In genomic region chr1:7684132-7684531, GRCh38 we compare ENCODE assay signal across 20 cellular contexts.
"Had no signal": no experiment of that assay in that cellular context is flagged by ENCODE, and none has a peak within 500 bp of the region (broad histone marks: within the 10 kb centered on the region; RNA-seq: fewer than 3 reads in every experiment).

No MANE protein-coding gene starts in this region.

- H3K4me2 ChIP-seq: hepatocyte had no signal

- H3K27ac ChIP-seq: colonic mucosa, esophagus squamous epithelium, gastroesophageal sphincter, hepatocyte, neutrophil, right atrium auricular region, sigmoid colon, skin epidermis, stomach, thoracic aorta, transverse colon had no signal

- H2AFZ ChIP-seq: hepatocyte had no signal

- DNase-seq: colonic mucosa; dermis blood vessel endothelial cell; esophagus squamous epithelium; foreskin fibroblast; glutamatergic neuron; left colon; left ventricle myocardium superior; naive thymus-derived CD4-positive, alpha-beta T cell; nephron progenitor cell; sigmoid colon; stimulated activated naive CD4-positive, alpha-beta T cell; stomach; substantia nigra; transverse colon had no signal

- H3K4me3 ChIP-seq: colonic mucosa, esophagus squamous epithelium, gastroesophageal sphincter, hepatocyte, right atrium auricular region, sigmoid colon, skin epidermis, stomach, thoracic aorta, transverse colon had no signal

- ATAC-seq: gastroesophageal sphincter; left colon; left ventricle myocardium superior; naive thymus-derived CD4-positive, alpha-beta T cell had no signal

- H3K4me1 ChIP-seq: colonic mucosa had no signal

- H3K27me3 ChIP-seq: colonic mucosa, gastroesophageal sphincter, hepatocyte, right atrium auricular region, transverse colon had no signal

- H3K79me2 ChIP-seq: hepatocyte had no signal

- H3K36me3 ChIP-seq: colonic mucosa, esophagus squamous epithelium, gastroesophageal sphincter, neutrophil, right atrium auricular region, sigmoid colon, stomach, thoracic aorta, transverse colon had no signal

- H3K9me3 ChIP-seq: colonic mucosa, esophagus squamous epithelium, gastroesophageal sphincter, neutrophil, right atrium auricular region, sigmoid colon, stomach, thoracic aorta, transverse colon had no signal
